8 cellular contexts compared by ENCODE assay signal in the genomic region with DNA sequence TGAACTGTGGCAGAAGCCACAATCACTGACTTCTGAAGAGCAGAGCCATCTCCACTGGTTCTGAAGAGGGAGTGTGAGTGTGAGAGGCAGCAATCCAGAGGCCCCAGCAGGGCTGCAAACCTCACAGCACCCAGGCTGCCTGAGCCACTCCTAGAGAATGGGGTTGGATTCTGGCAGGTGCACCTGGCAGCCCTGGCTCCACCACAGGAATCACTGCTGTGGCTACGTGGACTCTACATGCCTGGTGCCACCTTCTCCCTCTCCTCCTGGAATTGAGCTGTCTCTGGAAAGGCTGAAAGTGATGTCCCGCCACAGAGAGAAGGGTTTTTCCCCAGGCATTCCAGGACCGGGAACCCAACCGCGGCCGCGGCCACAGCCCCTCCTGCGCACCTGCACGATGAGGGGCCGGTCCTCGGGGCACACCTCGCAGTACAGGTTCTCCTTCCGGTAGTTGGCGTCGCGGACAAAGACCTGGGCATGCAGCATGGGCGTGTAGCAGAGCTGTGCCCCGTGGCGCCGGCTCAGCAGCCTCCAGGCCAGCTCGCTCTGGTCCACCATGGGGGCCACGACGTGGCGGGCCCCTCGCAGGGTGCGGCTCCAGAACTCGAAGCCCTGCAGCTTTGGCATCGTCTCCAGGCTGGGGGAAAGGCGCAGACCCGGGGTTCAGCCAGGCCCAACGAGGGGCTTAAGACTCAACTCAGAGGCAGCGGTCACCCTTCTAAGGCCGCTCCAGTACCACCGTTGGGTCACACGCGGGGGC.
A peak's percentile ranks its signal among the peaks of the same experiment; 100 is the strongest.
DNase-seq lines count a peak whose midpoint lies in the region; ATAC-seq and TF ChIP-seq lines count a peak whose summit lies in the region.

No MANE protein-coding gene starts in this region.

- peak overlapping the region; percentile 78 to 86 for H3K4me3 ChIP-seq in cardiac fibroblast (replicated peaks in 1 of 2; ENCODE audit: low read depth in 2 of 2, low read length in 2 of 2)
- H3K4me3 ChIP-seq in mucosa of rectum (ENCODE audit: low read length in 2 of 2) = peak overlapping the region; percentile 71 to 76

- H3K9ac ChIP-seq in mucosa of rectum (ENCODE audit: low read depth in 1 of 2, low read length in 2 of 2) = peak overlapping the region; percentile 70 to 87

- ATAC-seq in HG02870 (IDR thresholded peaks at IDR 0.05; ENCODE audit: unreplicated experiment) = no peak

- TF ChIP-seq CTCF in cardiac fibroblast (IDR thresholded peaks at IDR 0.05; ENCODE audit: low read depth, low read length) = no peak

- H3K27ac ChIP-seq in mucosa of rectum (ENCODE audit: low read depth in 2 of 2, low read length in 2 of 2) = peak overlapping the region; percentile 29 to 67

- no peaks in the 10 kb centered on the region for H3K27me3 ChIP-seq in mucosa of rectum (ENCODE audit: control insufficient read depth in 2 of 2, insufficient read depth in 2 of 2, low read length in 2 of 2)

- DNase-seq in COLO829 (ENCODE audit: low spot score) = peak; percentile 14
- DNase-seq in NCI-H146 (lab: John Stamatoyannopoulos, UW) = peak; percentile 66
- no peak for DNase-seq in cardiac fibroblast (ENCODE audit: low read depth in 2 of 2)
- DNase-seq in pons (ENCODE audit: low spot score) = no peak
- DNase-seq in activated gamma-delta T cell (lab: John Stamatoyannopoulos, UW) = no peak
- DNase-seq in effector CD4-positive, alpha-beta T cell = no peak

- H3K9me3 ChIP-seq in mucosa of rectum (ENCODE audit: control insufficient read depth in 2 of 2, low read length in 2 of 2) = no peaks in the 10 kb centered on the region

- H3K4me1 ChIP-seq in mucosa of rectum (ENCODE audit: control insufficient read depth in 2 of 2, insufficient read depth in 2 of 2, low read length in 2 of 2) = peaks cover 12 to 17% of the 10 kb centered on the region in 2 donors

- peaks cover 26 to 39% of the 10 kb centered on the region in 2 donors for H3K36me3 ChIP-seq in mucosa of rectum (ENCODE audit: control insufficient read depth in 2 of 2, insufficient read depth in 2 of 2, low read length in 2 of 2)

Comparison
In these comparisons a context has a peak if more than half of its experiments do, and no peak if none do; other contexts are left out.
1. DNase-seq: peak in COLO829 (single experiment) and NCI-H146 (single experiment); none in cardiac fibroblast (0 of 2), pons (single experiment), activated gamma-delta T cell (single experiment) and effector CD4-positive, alpha-beta T cell (single experiment).